21 cellular contexts compared by ENCODE assay signal in the genomic region with DNA sequence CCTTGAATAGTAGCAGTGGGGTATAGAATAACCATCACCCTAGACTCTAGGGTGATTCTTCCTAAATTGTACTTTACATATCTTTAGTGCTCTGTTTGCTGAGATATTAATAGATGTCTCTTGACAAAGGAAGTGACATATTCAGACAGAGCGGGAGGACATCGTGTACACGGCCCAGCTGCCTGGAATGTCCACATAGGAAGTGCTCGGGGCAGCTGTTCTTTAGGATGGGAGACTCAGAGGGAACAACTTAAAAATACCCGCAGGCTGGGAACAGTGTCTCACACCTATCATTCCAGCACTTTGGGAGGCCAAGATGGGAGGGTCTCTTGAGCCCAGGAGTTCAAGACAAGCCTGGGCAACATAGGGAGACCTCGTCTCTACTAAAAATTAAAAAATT.
A peak's percentile ranks its signal among the peaks of the same experiment; 100 is the strongest.
DNase-seq lines count a peak whose midpoint lies in the region; ATAC-seq, FAIRE-seq and TF ChIP-seq lines count a peak whose summit lies in the region.
"Had no signal": no experiment of that assay in that cellular context is flagged by ENCODE, and none has a peak within 500 bp of the region (broad histone marks: within the 10 kb centered on the region; RNA-seq: fewer than 3 reads in every experiment).

No MANE protein-coding gene starts in this region.

- no peaks in the 10 kb centered on the region for H3K27me3 ChIP-seq in liver (ENCODE audit: control insufficient read depth in 4 of 4, insufficient read depth in 4 of 4, low read length in 3 of 4)
- no peaks in the 10 kb centered on the region for H3K27me3 ChIP-seq in HepG2 (ENCODE audit: control insufficient read depth in 1 of 2, insufficient read depth in 2 of 2, low read length in 2 of 2)
- H3K27me3 ChIP-seq in right lobe of liver, result no peaks in the 10 kb centered on the region
- no peaks in the 10 kb centered on the region for H3K27me3 ChIP-seq in aorta (ENCODE audit: control insufficient read depth in 1 of 2, insufficient read depth in 2 of 2, low read length in 1 of 2)
- H3K27me3 ChIP-seq in prostate gland (replicated peaks; ENCODE audit: insufficient read depth), result no peaks in the 10 kb centered on the region

- H3K4me1 ChIP-seq in liver (ENCODE audit: control insufficient read depth in 4 of 4, insufficient read depth in 4 of 4, low read length in 3 of 4) (no peaks in the 10 kb centered on the region), HepG2 (ENCODE audit: insufficient read depth, low read length) (0 out of 2 replicates have a peak, but pooled peaks cover 12% of the 10 kb centered on the region), right lobe of liver (no peaks in the 10 kb centered on the region), aorta (ENCODE audit: control insufficient read depth in 1 of 2, insufficient read depth in 2 of 2, low read length in 2 of 2) (no peaks in the 10 kb centered on the region), prostate gland (replicated peaks) (no peaks in the 10 kb centered on the region)

- BruUV-seq in HepG2 (replicated peaks; lab: Mats Ljungman, UMichigan), result no TSS peak

- no peaks in the 10 kb centered on the region for H3K79me2 ChIP-seq in HepG2 (ENCODE audit: insufficient read depth, low read length)

- no peak for FAIRE-seq in HepG2 (lab: Jason Lieb, UNC)
- FAIRE-seq: G401.6, GM19239, H1, HTR-8/SVneo had no signal

- in situ Hi-C loops in HepG2 (cut with HindIII; ENCODE audit: extremely low pct_ligation_motif_present, low pct_unique_long_range_greater_than_20kb), result no loop called here
- in situ Hi-C loops in KBM-7 (cut with MboI; ENCODE audit: low pct_unique_long_range_greater_than_20kb, low sequenced_read_pairs), result no loop called here

- WGBS in liver, result 76% methylated on average over 6 of the region's 6 CpGs
- 98% methylated on average over 6 of the region's 6 CpGs for WGBS in HepG2 (ENCODE audit: low lambda C conversion rate)
- WGBS in right lobe of liver (ENCODE audit: insufficient coverage, low coverage, low lambda C conversion rate, missing lambda C conversion rate), result 48% methylated on average over 6 of the region's 6 CpGs
- WGBS in aorta, 2 donors, result 56 to 72% methylated on average over 6 of the region's 6 CpGs
- WGBS in prostate gland, result 82% methylated on average over 6 of the region's 6 CpGs

- H3K27ac ChIP-seq in liver (ENCODE audit: low read depth in 1 of 2, low read length in 2 of 2), result no peak overlapping the region
- H3K27ac ChIP-seq in HepG2 (ENCODE audit: extremely low read length, insufficient read depth, low read length), result no peak overlapping the region
- H3K27ac ChIP-seq in right lobe of liver, result no peak overlapping the region
- peak overlapping the region in 1 of 2 donors; percentile 6 for H3K27ac ChIP-seq in aorta (ENCODE audit: low read depth in 1 of 2, low read length in 2 of 2)
- no peak overlapping the region for H3K27ac ChIP-seq in prostate gland

- H3K4me2 ChIP-seq in HepG2 (ENCODE audit: low read depth, low read length), result no peak overlapping the region

- no peak overlapping the region for H2AFZ ChIP-seq in HepG2 (ENCODE audit: low read length)

- TF ChIP-seq EP300 in HepG2 (IDR thresholded peaks at IDR 0.05; ENCODE audit: low read depth in 2 of 2, low read length in 2 of 2) (no peak), HepG2 (CRISPR knock-in tag; IDR thresholded peaks at IDR 0.05; ENCODE audit: borderline replicate concordance) (no peak)

- DNase-seq in HepG2 (ENCODE audit: low spot score), result no peak
- no peak for DNase-seq in right lobe of liver
- no peak for DNase-seq in sciatic nerve (ENCODE audit: low spot score)
- no peak for DNase-seq in aorta
- no peak for DNase-seq in KBM-7
- DNase-seq in NCI-H1930 (lab: John Stamatoyannopoulos, UW), result no peak
- no peak for DNase-seq in prostate gland (ENCODE audit: low spot score)
- DNase-seq: activated CD4-positive, alpha-beta T cell treated with anti-CD3 and anti-CD28 coated beads, Interleukin-2, amount 50 U/mL, for 1 hour; activated naive CD4-positive, alpha-beta T cell; effector CD4-positive, alpha-beta T cell; Kasumi-1; mesenchymal stem cell; NCI-H1092; NCI-H2029 treated with DMSO at 0.1 percent for 48 hours; T-helper 1 cell had no signal

- H3K4me3 ChIP-seq in liver (ENCODE audit: low read depth in 1 of 3, low read length in 3 of 3) (no peak overlapping the region), HepG2 (replicated peaks in 1 of 3; ENCODE audit: insufficient read depth in 1 of 3, low read depth in 2 of 3, low read length in 3 of 3) (no peak overlapping the region), right lobe of liver (no peak overlapping the region), aorta (ENCODE audit: low read length in 2 of 2) (no peak overlapping the region), prostate gland (no peak overlapping the region)

- H3K9ac ChIP-seq in liver (ENCODE audit: low read depth in 1 of 2, low read length in 2 of 2), result no peak overlapping the region
- no peak overlapping the region for H3K9ac ChIP-seq in HepG2 (ENCODE audit: insufficient read depth, low read depth, low read length)

- no peaks in the 10 kb centered on the region for H4K20me1 ChIP-seq in HepG2 (ENCODE audit: insufficient read depth, low read length)

- CTCF ChIA-PET in HepG2 (lab: Yijun Ruan, JAX; ENCODE audit: low intra/inter-chr PET ratio, low total read pairs), result no interaction called here

- no peak for TF ChIP-seq CTCF in liver (IDR thresholded peaks at IDR 0.05; ENCODE audit: low read depth, low read length, missing input control)
- no peak for TF ChIP-seq CTCF in HepG2 (CRISPR knock-in tag; IDR thresholded peaks at IDR 0.05)
- TF ChIP-seq CTCF in right lobe of liver (IDR thresholded peaks at IDR 0.05), result no peak
- TF ChIP-seq CTCF in prostate gland (IDR thresholded peaks at IDR 0.05), result no peak

- no peak for TF ChIP-seq POLR2A in HepG2 (IDR thresholded peaks at IDR 0.05; ENCODE audit: insufficient read depth in 1 of 2, low read depth in 2 of 2, low read length in 2 of 2)
- no peak for TF ChIP-seq POLR2A in right lobe of liver (IDR thresholded peaks at IDR 0.05)
- TF ChIP-seq POLR2A in prostate gland (IDR thresholded peaks at IDR 0.05), result no peak

- intact Hi-C loops in HepG2 (cut with micrococcal nuclease; ENCODE audit: unreplicated experiment) (no loop called here), right lobe of liver (cut with DNase I) (no loop called here), sciatic nerve (cut with DNase I) (no loop called here), aorta (cut with DNase I) (no loop called here), prostate gland (cut with DNase I) (loop anchor here (10.0 kb wide), 1 partner anchor 246 kb away; no protein-coding TSS in a partner anchor)

- ATAC-seq in HepG2, result no peak
- ATAC-seq in right lobe of liver, result peak; percentile 48 to 85 (median 56)
- ATAC-seq in sciatic nerve, result peak; percentile 75
- ATAC-seq in aorta (ENCODE audit: low FRiP score), result peak; percentile 43
- ATAC-seq: esophagus mucosa had no signal

- H3K9me3 ChIP-seq in liver (ENCODE audit: control insufficient read depth in 4 of 4, low read length in 3 of 4) (no peaks in the 10 kb centered on the region), HepG2 (ENCODE audit: low read length) (no peaks in the 10 kb centered on the region), right lobe of liver (no peaks in the 10 kb centered on the region), aorta (ENCODE audit: control insufficient read depth, low read length) (no peaks in the 10 kb centered on the region), prostate gland (no peaks in the 10 kb centered on the region)

- POLR2A ChIA-PET in HepG2 (lab: Yijun Ruan, JAX), result no interaction called here

- peaks cover 0 to 6% (median 3%) of the 10 kb centered on the region in 4 donors for H3K36me3 ChIP-seq in liver (ENCODE audit: control insufficient read depth in 4 of 4, insufficient read depth in 3 of 4, low read depth in 1 of 4, low read length in 3 of 4)
- no peaks in the 10 kb centered on the region; a peak in 1 of 5 replicates for H3K36me3 ChIP-seq in HepG2 (replicated peaks in 1 of 2; ENCODE audit: control insufficient read depth in 1 of 2, insufficient read depth in 2 of 2, low read length in 2 of 2)
- no peaks in the 10 kb centered on the region for H3K36me3 ChIP-seq in right lobe of liver
- H3K36me3 ChIP-seq in aorta (ENCODE audit: control insufficient read depth in 1 of 2, insufficient read depth in 2 of 2, low read length in 1 of 2), result peaks cover 0 to 6% of the 10 kb centered on the region in 2 donors
- no peaks in the 10 kb centered on the region for H3K36me3 ChIP-seq in prostate gland

- no peak for TF ChIP-seq RAD21 in liver (IDR thresholded peaks at IDR 0.05)
- no peak for TF ChIP-seq RAD21 in HepG2 (CRISPR knock-in tag; IDR thresholded peaks at IDR 0.05)

TF ChIP-seq in liver, 16 proteins besides CTCF, POLR2A, EP300 and RAD21:
- TF ChIP-seq SP1 (IDR thresholded peaks at IDR 0.05) (peak; percentile 81), JUND (IDR thresholded peaks at IDR 0.05) (no peak), HNF4G (IDR thresholded peaks at IDR 0.05) (no peak), NR2F2 (IDR thresholded peaks at IDR 0.05) (peak; percentile 42)

TF ChIP-seq in HepG2, 621 proteins besides CTCF, POLR2A, EP300 and RAD21 (continues in another document):
- TF ChIP-seq, protein P1, sequence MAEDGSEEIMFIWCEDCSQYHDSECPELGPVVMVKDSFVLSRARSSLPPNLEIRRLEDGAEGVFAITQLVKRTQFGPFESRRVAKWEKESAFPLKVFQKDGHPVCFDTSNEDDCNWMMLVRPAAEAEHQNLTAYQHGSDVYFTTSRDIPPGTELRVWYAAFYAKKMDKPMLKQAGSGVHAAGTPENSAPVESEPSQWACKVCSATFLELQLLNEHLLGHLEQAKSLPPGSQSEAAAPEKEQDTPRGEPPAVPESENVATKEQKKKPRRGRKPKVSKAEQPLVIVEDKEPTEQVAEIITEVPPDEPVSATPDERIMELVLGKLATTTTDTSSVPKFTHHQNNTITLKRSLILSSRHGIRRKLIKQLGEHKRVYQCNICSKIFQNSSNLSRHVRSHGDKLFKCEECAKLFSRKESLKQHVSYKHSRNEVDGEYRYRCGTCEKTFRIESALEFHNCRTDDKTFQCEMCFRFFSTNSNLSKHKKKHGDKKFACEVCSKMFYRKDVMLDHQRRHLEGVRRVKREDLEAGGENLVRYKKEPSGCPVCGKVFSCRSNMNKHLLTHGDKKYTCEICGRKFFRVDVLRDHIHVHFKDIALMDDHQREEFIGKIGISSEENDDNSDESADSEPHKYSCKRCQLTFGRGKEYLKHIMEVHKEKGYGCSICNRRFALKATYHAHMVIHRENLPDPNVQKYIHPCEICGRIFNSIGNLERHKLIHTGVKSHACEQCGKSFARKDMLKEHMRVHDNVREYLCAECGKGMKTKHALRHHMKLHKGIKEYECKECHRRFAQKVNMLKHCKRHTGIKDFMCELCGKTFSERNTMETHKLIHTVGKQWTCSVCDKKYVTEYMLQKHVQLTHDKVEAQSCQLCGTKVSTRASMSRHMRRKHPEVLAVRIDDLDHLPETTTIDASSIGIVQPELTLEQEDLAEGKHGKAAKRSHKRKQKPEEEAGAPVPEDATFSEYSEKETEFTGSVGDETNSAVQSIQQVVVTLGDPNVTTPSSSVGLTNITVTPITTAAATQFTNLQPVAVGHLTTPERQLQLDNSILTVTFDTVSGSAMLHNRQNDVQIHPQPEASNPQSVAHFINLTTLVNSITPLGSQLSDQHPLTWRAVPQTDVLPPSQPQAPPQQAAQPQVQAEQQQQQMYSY (CRISPR knock-in tag; IDR thresholded peaks at IDR 0.05), result no peak
- TF ChIP-seq SAFB2 (CRISPR knock-in tag; IDR thresholded peaks at IDR 0.05; ENCODE audit: borderline replicate concordance, low read depth), result no peak
